40 cellular contexts compared by ENCODE assay signal in the genomic region with DNA sequence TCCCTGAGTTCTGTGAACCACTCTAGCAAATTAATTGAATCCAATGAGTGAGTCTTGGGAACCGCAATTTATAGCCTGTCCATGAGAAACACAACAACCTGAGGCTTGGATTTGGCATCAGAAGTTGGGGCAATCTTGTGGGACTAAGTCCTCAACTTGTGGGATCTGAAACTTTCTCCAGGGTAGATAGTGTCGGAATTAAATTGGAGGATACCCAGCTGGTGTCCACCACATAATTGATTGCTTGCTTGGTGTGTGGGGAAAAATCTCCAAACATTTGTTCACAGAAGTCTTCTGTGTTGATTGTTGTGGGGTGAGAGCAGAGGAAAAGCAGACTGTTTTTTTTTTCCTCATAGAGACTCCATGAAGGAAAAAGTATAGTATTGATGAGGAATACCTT.
"Had no signal": no experiment of that assay in that cellular context is flagged by ENCODE, and none has a peak within 500 bp of the region (broad histone marks: within the 10 kb centered on the region; RNA-seq: fewer than 3 reads in every experiment).

No MANE protein-coding gene starts in this region.

- H3K36me3 ChIP-seq: adrenal gland, ascending aorta, brain microvascular endothelial cell, breast epithelium, cardiac muscle cell had no signal

- H3K27ac Mint-ChIP-seq: activated naive CD4-positive, alpha-beta T cell treated with anti-CD3 and anti-CD28 coated beads for 36 hours; activated naive CD4-positive, alpha-beta T cell treated with anti-CD3 and anti-CD28 coated beads, Interleukin-2, amount 10 ng/mL, durations not matched to agents 7 days and 5 days; activated naive CD4-positive, alpha-beta T cell treated with anti-CD3 and anti-CD28 coated beads, Interleukin-2, amount 50 U/mL, for 24 hours; activated naive CD4-positive, alpha-beta T cell treated with anti-CD3 and anti-CD28 coated beads, Interleukin-2, amount 50 U/mL, for 72 hours; activated naive CD8-positive, alpha-beta T cell; activated naive CD8-positive, alpha-beta T cell treated with anti-CD3 and anti-CD28 coated beads for 36 hours; activated naive CD8-positive, alpha-beta T cell treated with anti-CD3 and anti-CD28 coated beads, Interleukin-2, amount 10 ng/mL, durations not matched to agents 7 days and 5 days; activated naive CD8-positive, alpha-beta T cell treated with anti-CD3 and anti-CD28 coated beads, Interleukin-2, amount 50 U/mL, for 24 hours; activated T-cell treated with anti-CD3 and anti-CD28 coated beads, Interleukin-2, amount 50 U/mL, for 24 hours; activated T-cell treated with anti-CD3 and anti-CD28 coated beads, Interleukin-2, amount 50 U/mL, for 72 hours; activated T-helper 1 cell treated with anti-CD3 and anti-CD28 coated beads, Interleukin-12 subunit alpha, Interleukin-12 subunit beta, Interleukin-2, Interleukin-4 antibody, amounts not matched to agents 30 ng/mL and 10 ng/mL and 1 ng/mL, durations not matched to agents 14 hours and 24 hours and 36 hours; activated T-helper 17 cell treated with anti-CD3 and anti-CD28 coated beads, Interleukin-2, amount 50 U/mL, for 72 hours; activated T-helper 2 cell treated with anti-CD3 and anti-CD28 coated beads, Interferon-gamma antibody, Interleukin-2, Interleukin-4, amounts not matched to agents 10 μg/mL and 5 μg/mL and 100 μg/mL, durations not matched to agents 14 hours and 24 hours and 36 hours; brain had no signal

- ATAC-seq: activated naive CD4-positive, alpha-beta T cell treated with anti-CD3 and anti-CD28 coated beads, Interleukin-2, amount 50 U/mL, for 72 hours; activated naive CD8-positive, alpha-beta T cell treated with anti-CD3 and anti-CD28 coated beads, Interleukin-2, amount 50 U/mL, for 24 hours; activated T-cell treated with anti-CD3 and anti-CD28 coated beads, Interleukin-2, amount 50 U/mL, for 4 hours; activated T-cell treated with anti-CD3 and anti-CD28 coated beads, Interleukin-2, amount 50 U/mL, for 72 hours; activated T-helper 17 cell treated with anti-CD3 and anti-CD28 coated beads, Interleukin-2, amount 50 U/mL, for 72 hours; body of pancreas had no signal

- H3K27me3 Mint-ChIP-seq: activated naive CD4-positive, alpha-beta T cell treated with anti-CD3 and anti-CD28 coated beads, Interleukin-2, amount 10 ng/mL, durations not matched to agents 7 days and 5 days; activated naive CD4-positive, alpha-beta T cell treated with anti-CD3 and anti-CD28 coated beads, Interleukin-2, amount 50 U/mL, for 24 hours; activated naive CD8-positive, alpha-beta T cell; activated naive CD8-positive, alpha-beta T cell treated with anti-CD3 and anti-CD28 coated beads for 36 hours; activated naive CD8-positive, alpha-beta T cell treated with anti-CD3 and anti-CD28 coated beads, Interleukin-2, amount 10 ng/mL, durations not matched to agents 7 days and 5 days; activated naive CD8-positive, alpha-beta T cell treated with anti-CD3 and anti-CD28 coated beads, Interleukin-2, amount 50 U/mL, for 24 hours; activated T-cell treated with anti-CD3 and anti-CD28 coated beads, Interleukin-2, amount 50 U/mL, for 24 hours; activated T-helper 17 cell treated with anti-CD3 and anti-CD28 coated beads, Interleukin-2, amount 50 U/mL, for 72 hours; brain; central memory CD8-positive, alpha-beta T cell had no signal

- H3K4me3 Mint-ChIP-seq: activated naive CD4-positive, alpha-beta T cell treated with anti-CD3 and anti-CD28 coated beads for 36 hours; activated naive CD4-positive, alpha-beta T cell treated with anti-CD3 and anti-CD28 coated beads, Interleukin-2, amount 10 ng/mL, durations not matched to agents 7 days and 5 days; activated naive CD4-positive, alpha-beta T cell treated with anti-CD3 and anti-CD28 coated beads, Interleukin-2, amount 50 U/mL, for 24 hours; activated naive CD8-positive, alpha-beta T cell; activated naive CD8-positive, alpha-beta T cell treated with anti-CD3 and anti-CD28 coated beads for 36 hours; activated naive CD8-positive, alpha-beta T cell treated with anti-CD3 and anti-CD28 coated beads, Interleukin-2, amount 10 ng/mL, durations not matched to agents 7 days and 5 days; activated naive CD8-positive, alpha-beta T cell treated with anti-CD3 and anti-CD28 coated beads, Interleukin-2, amount 50 U/mL, for 24 hours; activated T-cell treated with anti-CD3 and anti-CD28 coated beads, Interleukin-2, amount 50 U/mL, for 24 hours; activated T-cell treated with anti-CD3 and anti-CD28 coated beads, Interleukin-2, amount 50 U/mL, for 4 hours; activated T-cell treated with anti-CD3 and anti-CD28 coated beads, Interleukin-2, amount 50 U/mL, for 72 hours; activated T-helper 1 cell treated with anti-CD3 and anti-CD28 coated beads, Interleukin-12 subunit alpha, Interleukin-12 subunit beta, Interleukin-2, Interleukin-4 antibody, amounts not matched to agents 30 ng/mL and 10 ng/mL and 1 ng/mL, durations not matched to agents 14 hours and 24 hours and 36 hours; activated T-helper 17 cell treated with anti-CD3 and anti-CD28 coated beads, Interleukin-2, amount 50 U/mL, for 72 hours; brain; central memory CD8-positive, alpha-beta T cell had no signal

- H3K4me3 ChIP-seq: adrenal gland, ascending aorta, body of pancreas, breast epithelium, cardiac muscle cell had no signal

- H3K4me1 Mint-ChIP-seq: activated naive CD4-positive, alpha-beta T cell treated with anti-CD3 and anti-CD28 coated beads, Interleukin-2, amount 10 ng/mL, durations not matched to agents 7 days and 5 days; activated naive CD4-positive, alpha-beta T cell treated with anti-CD3 and anti-CD28 coated beads, Interleukin-2, amount 50 U/mL, for 24 hours; activated naive CD8-positive, alpha-beta T cell treated with anti-CD3 and anti-CD28 coated beads for 36 hours; activated naive CD8-positive, alpha-beta T cell treated with anti-CD3 and anti-CD28 coated beads, Interleukin-2, amount 10 ng/mL, durations not matched to agents 7 days and 5 days; activated naive CD8-positive, alpha-beta T cell treated with anti-CD3 and anti-CD28 coated beads, Interleukin-2, amount 50 U/mL, for 24 hours; activated T-helper 17 cell treated with anti-CD3 and anti-CD28 coated beads, Interleukin-2, amount 50 U/mL, for 72 hours; brain; central memory CD8-positive, alpha-beta T cell had no signal

- H3K36me3 Mint-ChIP-seq: activated naive CD4-positive, alpha-beta T cell treated with anti-CD3 and anti-CD28 coated beads, Interleukin-2, amount 10 ng/mL, durations not matched to agents 7 days and 5 days; activated naive CD8-positive, alpha-beta T cell; activated naive CD8-positive, alpha-beta T cell treated with anti-CD3 and anti-CD28 coated beads for 36 hours; activated naive CD8-positive, alpha-beta T cell treated with anti-CD3 and anti-CD28 coated beads, Interleukin-2, amount 10 ng/mL, durations not matched to agents 7 days and 5 days; brain had no signal

- DNase-seq: activated effector memory CD4-positive, alpha-beta T cell treated with anti-CD3 and anti-CD28 coated beads, Interleukin-2, amount 50 U/mL, for 16 hours; activated effector memory CD4-positive, alpha-beta T cell treated with Interleukin-2 at 50 U/mL for 16 hours; activated gamma-delta T cell; activated gamma-delta T cell treated with Interleukin-2 at 50 U/mL for 16 hours; activated naive CD4-positive, alpha-beta T cell; activated naive CD4-positive, alpha-beta T cell treated with anti-CD3 and anti-CD28 coated beads for 36 hours; activated naive CD4-positive, alpha-beta T cell treated with anti-CD3 and anti-CD28 coated beads, Interleukin-2, amount 10 ng/mL, durations not matched to agents 7 days and 5 days; activated naive CD4-positive, alpha-beta T cell treated with anti-CD3 and anti-CD28 coated beads, Interleukin-2, amount 50 U/mL, for 16 hours; activated naive CD4-positive, alpha-beta T cell treated with Interleukin-2 at 50 U/mL for 16 hours; activated naive CD8-positive, alpha-beta T cell treated with anti-CD3 and anti-CD28 coated beads for 36 hours; activated naive CD8-positive, alpha-beta T cell treated with anti-CD3 and anti-CD28 coated beads, Interleukin-2, amount 10 ng/mL, durations not matched to agents 7 days and 5 days; activated naive CD8-positive, alpha-beta T cell treated with anti-CD3 and anti-CD28 coated beads, Interleukin-2, amount 50 U/mL, for 24 hours; activated T-cell treated with anti-CD3 and anti-CD28 coated beads, Interleukin-2, amount 50 U/mL, for 1 hour; activated T-cell treated with anti-CD3 and anti-CD28 coated beads, Interleukin-2, amount 50 U/mL, for 24 hours; activated T-cell treated with anti-CD3 and anti-CD28 coated beads, Interleukin-2, amount 50 U/mL, for 4 hours; activated T-cell treated with anti-CD3 and anti-CD28 coated beads, Interleukin-2, amount 50 U/mL, for 48 hours; activated T-cell treated with anti-CD3 and anti-CD28 coated beads, Interleukin-2, amount 50 U/mL, for 72 hours; adrenal gland; amniotic stem cell; amygdala; anterior cingulate cortex; aorta; body of pancreas; brain microvascular endothelial cell; caudate nucleus; central memory CD4-positive, alpha-beta T cell; cerebellar nuclear complex had no signal

- H3K27ac ChIP-seq: adrenal gland, ascending aorta, body of pancreas, brain microvascular endothelial cell, breast epithelium, cardiac muscle cell had no signal

- H3K27me3 ChIP-seq: adrenal gland, ascending aorta, body of pancreas, brain microvascular endothelial cell, breast epithelium, cardiac muscle cell had no signal

- H3K9me3 ChIP-seq: adrenal gland had no signal

- H3K4me1 ChIP-seq: adrenal gland, ascending aorta, body of pancreas, breast epithelium had no signal

- FAIRE-seq: astrocyte, bronchial epithelial cell had no signal
